In genomic region chr1:10339815-10340214, GRCh38 we compare ENCODE assay signal across 9 cellular contexts. TPM values are rescaled to one million over a fixed set of nuclear protein-coding genes. Genes with fewer than 3 reads are reported as not detected.
A peak's percentile ranks its signal among the peaks of the same experiment; 100 is the strongest.
DNase-seq lines count a peak whose midpoint lies in the region; ATAC-seq and TF ChIP-seq lines count a peak whose summit lies in the region.
"Had no signal": no experiment of that assay in that cellular context is flagged by ENCODE, and none has a peak within 500 bp of the region (broad histone marks: within the 10 kb centered on the region; RNA-seq: fewer than 3 reads in every experiment).

No MANE protein-coding gene starts in this region.

- no peak for TF ChIP-seq POLR2A in lower leg skin (IDR thresholded peaks at IDR 0.05)

- 52 to 55% methylated on average over 5 of the region's 5 CpGs for whole genome bisulfite sequencing in lower leg skin, 2 donors

- intact Hi-C loops in left colon (cut with DNase I, micrococcal nuclease) (no loop called here), lower leg skin (cut with DNase I; ENCODE audit: low total_unique reads) (loop anchor here (10.0 kb wide), 1 partner anchor 135 kb away; no protein-coding TSS in a partner anchor)

- TF ChIP-seq CTCF in choroid plexus epithelial cell (conservative IDR thresholded peaks at IDR 0.05; ENCODE audit: low read depth, low read length) (no peak), lower leg skin (IDR thresholded peaks at IDR 0.05) (no peak)

- ATAC-seq in left colon (peak; percentile 85), HG02610 (IDR thresholded peaks at IDR 0.05; ENCODE audit: unreplicated experiment) (no peak), GM21360 (IDR thresholded peaks at IDR 0.05; ENCODE audit: unreplicated experiment) (no peak), HG02798 (IDR thresholded peaks at IDR 0.05; ENCODE audit: poor library complexity, unreplicated experiment) (no peak)

- DNase-seq in AG08395 (ENCODE audit: low spot score), result peak; percentile 60
- DNase-seq in NCI-H146 (lab: John Stamatoyannopoulos, UW), result peak; percentile 13
- DNase-seq in choroid plexus epithelial cell (ENCODE audit: low read depth), result peak; percentile 64
- peak; percentile 22 to 29 for DNase-seq in left colon
- DNase-seq in lower leg skin (ENCODE audit: low spot score in 2 of 2), result no peak

- no peak overlapping the region for H3K4me3 ChIP-seq in choroid plexus epithelial cell (ENCODE audit: low read depth, low read length)
- H3K4me3 ChIP-seq in lower leg skin (ENCODE audit: low read depth, poor library complexity, severe bottlenecking), result no peak overlapping the region
- H3K4me3 ChIP-seq: BLaER1 had no signal

RNA-seq across cellular contexts. Expression of gene PGD, which starts 59.0 kb away (rescaled TPM):
- 100 to 1,000 TPM in 1 of 2 donors, 10 to 100 TPM in 1; 68.0 to 105 TPM for total RNA-seq in left colon
- 10 to 100 TPM; 38.8 to 70.5 (median 53.2) TPM for total RNA-seq in lower leg skin

Comparison
In these comparisons a context has a peak if more than half of its experiments do, and no peak if none do; other contexts are left out.
1. DNase-seq: peak in AG08395 (single experiment), NCI-H146 (single experiment), choroid plexus epithelial cell (single experiment) and left colon (2 of 2); none in lower leg skin (0 of 2).